ENCODE assay signal across 8 cellular contexts in the genomic region with DNA sequence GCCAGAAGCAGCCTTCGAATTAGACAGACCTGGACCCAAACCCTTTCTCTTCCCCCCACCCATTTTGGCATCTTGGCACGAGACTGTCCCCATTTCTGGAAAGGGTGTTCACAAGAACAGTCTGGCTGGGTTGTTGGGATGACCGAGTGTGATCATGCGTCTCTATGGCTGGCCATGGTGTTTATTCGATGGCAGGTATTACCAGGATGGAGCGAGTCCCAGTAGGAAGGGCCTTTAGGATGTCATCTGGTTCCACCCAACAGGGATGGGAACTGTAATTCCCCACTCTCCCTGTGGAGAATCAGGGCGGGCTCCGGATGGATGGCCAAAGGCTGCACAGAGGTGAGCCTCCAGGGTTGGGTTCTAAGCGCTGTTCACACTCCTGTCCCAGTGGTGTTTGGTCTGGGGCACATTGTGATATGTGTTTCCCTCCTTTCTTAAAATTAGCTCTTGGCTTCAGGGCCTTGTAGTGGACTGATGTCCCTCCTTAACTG. TPM values are rescaled to one million over a fixed set of nuclear protein-coding genes. Genes with fewer than 3 reads are reported as not detected.
DNase-seq lines count a peak whose midpoint lies in the region; ATAC-seq and TF ChIP-seq lines count a peak whose summit lies in the region.

No MANE protein-coding gene starts in this region.

- DNase-seq in Right ventricle myocardium superior (no peak), left cardiac atrium (no peak), mesothelial cell of epicardium (ENCODE audit: low spot score in 2 of 2, unreplicated experiment in 2 of 2) (no peak), ureter (ENCODE audit: low spot score) (peak; percentile 40), NCI-H2107 (lab: John Stamatoyannopoulos, UW) (no peak), NCI-H510A treated with DMSO at 0.1 percent for 48 hours (lab: John Stamatoyannopoulos, UW) (no peak)
- no peak for DNase-seq in activated naive CD8-positive, alpha-beta T cell treated with anti-CD3 and anti-CD28 coated beads for 36 hours

- TF ChIP-seq CTCF in mesothelial cell of epicardium (IDR thresholded peaks at IDR 0.05; ENCODE audit: unreplicated experiment) = no peak

- peak overlapping the region; percentile 98 for H3K27ac Mint-ChIP-seq in activated naive CD8-positive, alpha-beta T cell treated with anti-CD3 and anti-CD28 coated beads for 36 hours
- peak overlapping the region; percentile 99 for H3K27ac Mint-ChIP-seq in mesothelial cell of epicardium

- H3K4me1 Mint-ChIP-seq in activated naive CD8-positive, alpha-beta T cell treated with anti-CD3 and anti-CD28 coated beads for 36 hours = peaks cover 80% of the 10 kb centered on the region
- H3K4me1 Mint-ChIP-seq in mesothelial cell of epicardium = peaks cover 33% of the 10 kb centered on the region

- peaks cover 59% of the 10 kb centered on the region for H3K36me3 Mint-ChIP-seq in activated naive CD8-positive, alpha-beta T cell treated with anti-CD3 and anti-CD28 coated beads for 36 hours
- H3K36me3 Mint-ChIP-seq in mesothelial cell of epicardium = peaks cover 13% of the 10 kb centered on the region

- intact Hi-C loops in Right ventricle myocardium superior (cut with DNase I) = loop anchor here (10.0 kb wide), 2 partner anchors 236 to 296 kb away; no protein-coding TSS in a partner anchor
- intact Hi-C loops in left cardiac atrium (cut with DNase I) = loop anchor here in 1 of 2 donors (10.0 kb wide), 1 partner anchor 126 kb away; a partner anchor contains a TSS

- peaks cover 5% of the 10 kb centered on the region for H3K27me3 Mint-ChIP-seq in activated naive CD8-positive, alpha-beta T cell treated with anti-CD3 and anti-CD28 coated beads for 36 hours
- no peaks in the 10 kb centered on the region for H3K27me3 Mint-ChIP-seq in mesothelial cell of epicardium (ENCODE audit: low read depth)

- H3K9me3 Mint-ChIP-seq in activated naive CD8-positive, alpha-beta T cell treated with anti-CD3 and anti-CD28 coated beads for 36 hours = peaks cover 19% of the 10 kb centered on the region
- H3K9me3 Mint-ChIP-seq in mesothelial cell of epicardium = peaks cover 10% of the 10 kb centered on the region

- peak overlapping the region; percentile 72 for H3K4me3 Mint-ChIP-seq in activated naive CD8-positive, alpha-beta T cell treated with anti-CD3 and anti-CD28 coated beads for 36 hours
- no peak overlapping the region for H3K4me3 Mint-ChIP-seq in mesothelial cell of epicardium

- ATAC-seq in Right ventricle myocardium superior (ENCODE audit: poor library complexity) (peak; percentile 5), left cardiac atrium (no peak), GM21825 (IDR thresholded peaks at IDR 0.05; ENCODE audit: unreplicated experiment) (no peak)

RNA-seq across cellular contexts. Expression of a gene that starts 33.4 kb away (rescaled TPM):
- total RNA-seq in Right ventricle myocardium superior = 835 TPM
- total RNA-seq in left cardiac atrium = 100 to 1,000 TPM; 534 to 568 TPM
- total RNA-seq in activated naive CD8-positive, alpha-beta T cell treated with anti-CD3 and anti-CD28 coated beads for 36 hours = 100 to 1,000 TPM; 219 to 221 TPM
- 156 to 159 TPM (median 158 TPM) in 3 replicates for total RNA-seq in mesothelial cell of epicardium
- 188 TPM for total RNA-seq in ureter
